22 cellular contexts compared by ENCODE assay signal in genomic region chr9:35571113-35571512, GRCh38. TPM values are rescaled to one million over a fixed set of nuclear protein-coding genes. Genes with fewer than 3 reads are reported as not detected.
DNase-seq lines count a peak whose midpoint lies in the region; ATAC-seq, FAIRE-seq and TF ChIP-seq lines count a peak whose summit lies in the region.
"Had no signal": no experiment of that assay in that cellular context is flagged by ENCODE, and none has a peak within 500 bp of the region (broad histone marks: within the 10 kb centered on the region; RNA-seq: fewer than 3 reads in every experiment).

No MANE protein-coding gene starts in this region.

- TF ChIP-seq CTCF in K562 (IDR thresholded peaks at IDR 0.05 in 2 of 3, conservative IDR thresholded peaks at IDR 0.05 in 1 of 3; ENCODE audit: insufficient read depth in 2 of 3, low read depth in 1 of 3, low read length in 3 of 3): no peak

- TF ChIP-seq RAD21 in K562 (CRISPR knock-in tag; conservative IDR thresholded peaks at IDR 0.05 in 1 of 2, IDR thresholded peaks at IDR 0.05 in 1 of 2): no peak

- H3K27me3 Mint-ChIP-seq in activated naive CD4-positive, alpha-beta T cell treated with anti-CD3 and anti-CD28 coated beads, Interleukin-2, amount 10 ng/mL, durations not matched to agents 7 days and 5 days: no peaks in the 10 kb centered on the region
- no peaks in the 10 kb centered on the region for H3K27me3 Mint-ChIP-seq in T-cell
- no peaks in the 10 kb centered on the region for H3K27me3 Mint-ChIP-seq in stimulated activated naive CD8-positive, alpha-beta T cell treated with anti-CD3 and anti-CD28 coated beads, Interleukin-15, Interleukin-2, amounts not matched to agents 100 ng/mL and 50 ng/mL, for 24 hours

- no TSS peak for BruUV-seq in K562 (replicated peaks; lab: Mats Ljungman, UMichigan)

- H3K27ac ChIP-seq in K562 (ENCODE audit: extremely low read depth, low read depth, low read length): no peak overlapping the region
- H3K27ac ChIP-seq: hepatocyte, parathyroid adenoma, stomach had no signal

- no peak for ATAC-seq in T-cell (replicated peaks in 1 of 4)
- ATAC-seq in K562: no peak
- ATAC-seq in HG03442 (IDR thresholded peaks at IDR 0.05; ENCODE audit: unreplicated experiment): no peak
- no peak for ATAC-seq in GM18519 (IDR thresholded peaks at IDR 0.05; ENCODE audit: low FRiP score, unreplicated experiment)
- ATAC-seq: sciatic nerve had no signal

- no peaks in the 10 kb centered on the region for H3K9me1 ChIP-seq in K562 (ENCODE audit: control insufficient read depth, insufficient read depth, low read length)

- no peaks in the 10 kb centered on the region for H3K36me3 Mint-ChIP-seq in activated naive CD4-positive, alpha-beta T cell treated with anti-CD3 and anti-CD28 coated beads, Interleukin-2, amount 10 ng/mL, durations not matched to agents 7 days and 5 days
- no peaks in the 10 kb centered on the region for H3K36me3 Mint-ChIP-seq in T-cell
- peaks cover 7% of the 10 kb centered on the region for H3K36me3 Mint-ChIP-seq in stimulated activated naive CD8-positive, alpha-beta T cell treated with anti-CD3 and anti-CD28 coated beads, Interleukin-15, Interleukin-2, amounts not matched to agents 100 ng/mL and 50 ng/mL, for 24 hours (ENCODE audit: low read depth)

- intact Hi-C loops in K562 (cut with micrococcal nuclease): no loop called here

- in situ Hi-C loops in K562 (cut with MboI): loop anchor here (25.0 kb wide), 1 partner anchor 684 kb away; a partner anchor contains a TSS

- H4K20me1 ChIP-seq in K562 (replicated peaks; ENCODE audit: control insufficient read depth, insufficient read depth, low read length): no peaks in the 10 kb centered on the region

- H3K27ac Mint-ChIP-seq in activated naive CD4-positive, alpha-beta T cell treated with anti-CD3 and anti-CD28 coated beads, Interleukin-2, amount 10 ng/mL, durations not matched to agents 7 days and 5 days: peak overlapping the region; percentile 86
- H3K27ac Mint-ChIP-seq in T-cell: peak overlapping the region; percentile 64 to 71
- peak overlapping the region; percentile 95 for H3K27ac Mint-ChIP-seq in stimulated activated naive CD8-positive, alpha-beta T cell treated with anti-CD3 and anti-CD28 coated beads, Interleukin-15, Interleukin-2, amounts not matched to agents 100 ng/mL and 50 ng/mL, for 24 hours

- H3K4me3 Mint-ChIP-seq in activated naive CD4-positive, alpha-beta T cell treated with anti-CD3 and anti-CD28 coated beads, Interleukin-2, amount 10 ng/mL, durations not matched to agents 7 days and 5 days: no peak overlapping the region
- H3K4me3 Mint-ChIP-seq in T-cell: no peak overlapping the region
- peak overlapping the region; percentile 49 for H3K4me3 Mint-ChIP-seq in stimulated activated naive CD8-positive, alpha-beta T cell treated with anti-CD3 and anti-CD28 coated beads, Interleukin-15, Interleukin-2, amounts not matched to agents 100 ng/mL and 50 ng/mL, for 24 hours

- H3K9ac ChIP-seq in K562 (ENCODE audit: insufficient read depth in 1 of 2, low read depth in 2 of 2, low read length in 2 of 2): no peak overlapping the region
- H3K9ac ChIP-seq: parathyroid adenoma had no signal

- H3K4me1 Mint-ChIP-seq in activated naive CD4-positive, alpha-beta T cell treated with anti-CD3 and anti-CD28 coated beads, Interleukin-2, amount 10 ng/mL, durations not matched to agents 7 days and 5 days: peaks cover 24% of the 10 kb centered on the region
- peaks cover 0 to 15% (median 4%) of the 10 kb centered on the region in 3 donors for H3K4me1 Mint-ChIP-seq in T-cell
- peaks cover 45% of the 10 kb centered on the region for H3K4me1 Mint-ChIP-seq in stimulated activated naive CD8-positive, alpha-beta T cell treated with anti-CD3 and anti-CD28 coated beads, Interleukin-15, Interleukin-2, amounts not matched to agents 100 ng/mL and 50 ng/mL, for 24 hours (ENCODE audit: low read depth)

- H3K4me3 ChIP-seq in K562: no peak overlapping the region
- H3K4me3 ChIP-seq: hepatocyte, stomach had no signal

- no peaks in the 10 kb centered on the region for H3K9me3 Mint-ChIP-seq in activated naive CD4-positive, alpha-beta T cell treated with anti-CD3 and anti-CD28 coated beads, Interleukin-2, amount 10 ng/mL, durations not matched to agents 7 days and 5 days
- no peaks in the 10 kb centered on the region for H3K9me3 Mint-ChIP-seq in T-cell
- H3K9me3 Mint-ChIP-seq in stimulated activated naive CD8-positive, alpha-beta T cell treated with anti-CD3 and anti-CD28 coated beads, Interleukin-15, Interleukin-2, amounts not matched to agents 100 ng/mL and 50 ng/mL, for 24 hours: no peaks in the 10 kb centered on the region

- no peaks in the 10 kb centered on the region; a peak in 1 of 5 replicates for H3K4me1 ChIP-seq in K562 (replicated peaks in 1 of 2; ENCODE audit: control insufficient read depth in 2 of 2, insufficient read depth in 2 of 2, low read length in 2 of 2)
- H3K4me1 ChIP-seq: parathyroid adenoma, stomach had no signal

- POLR2A ChIA-PET in T-cell (lab: Charles Lee) (no interaction called here), K562 (lab: Yijun Ruan, JAX) (interaction anchor here (0.6 kb wide), 1 partner anchor 56 kb away, joined by 3 read pairs; no protein-coding TSS in a partner anchor)

- TF ChIP-seq EP300 in K562 (IDR thresholded peaks at IDR 0.05; ENCODE audit: low read length): no peak

- no peaks in the 10 kb centered on the region for H3K36me3 ChIP-seq in K562 (ENCODE audit: control insufficient read depth, insufficient read depth, low read length)
- H3K36me3 ChIP-seq: stomach had no signal

- FAIRE-seq in K562 (lab: Jason Lieb, UNC): no peak
- FAIRE-seq: H54, HTR-8/SVneo had no signal

- no peak for TF ChIP-seq POLR2A in K562 (conservative IDR thresholded peaks at IDR 0.05)

- H3K79me2 ChIP-seq in K562 (ENCODE audit: control insufficient read depth, insufficient read depth, low read length): no peaks in the 10 kb centered on the region
- H3K79me2 ChIP-seq: hepatocyte, parathyroid adenoma had no signal

- 29% methylated on average over 1 of the region's 1 CpG for WGBS in K562 (ENCODE audit: insufficient coverage, low coverage, missing lambda C conversion rate)

- no peak for DNase-seq in activated naive CD4-positive, alpha-beta T cell treated with anti-CD3 and anti-CD28 coated beads, Interleukin-2, amount 10 ng/mL, durations not matched to agents 7 days and 5 days
- DNase-seq in activated naive CD4-positive, alpha-beta T cell treated with Interleukin-2 at 50 U/mL for 16 hours: no peak
- DNase-seq in T-cell (no peak), K562 (ENCODE audit: extremely low read depth in 1 of 4, low spot score in 3 of 4) (no peak), mucosa of gallbladder (ENCODE audit: low spot score) (no peak)
- DNase-seq: foreskin fibroblast, islet precursor cell, Kasumi-1, NCI-H1092 treated with DMSO at 0.1 percent for 48 hours, NCI-H2081 treated with DMSO at 0.1 percent for 48 hours, NCI-H510A, stomach, trophoblast cell had no signal

- no peak overlapping the region for H2AFZ ChIP-seq in K562 (ENCODE audit: low read depth, low read length)
- H2AFZ ChIP-seq: hepatocyte, parathyroid adenoma had no signal

- no peak overlapping the region for H3K4me2 ChIP-seq in K562 (ENCODE audit: insufficient read depth, low read length)
- H3K4me2 ChIP-seq: hepatocyte had no signal

- no peaks in the 10 kb centered on the region for H3K27me3 ChIP-seq in K562 (ENCODE audit: control insufficient read depth in 2 of 2, insufficient read depth in 2 of 2, low read length in 2 of 2)
- H3K27me3 ChIP-seq: hepatocyte, stomach had no signal

- CTCF ChIA-PET in activated naive CD4-positive, alpha-beta T cell treated with anti-CD3 and anti-CD28 coated beads, Interleukin-2, amount 10 ng/mL, durations not matched to agents 7 days and 5 days (lab: Charles Lee): interaction anchor here (1.6 kb wide), 1 partner anchor 17 kb away, joined by 4 read pairs; no protein-coding TSS in a partner anchor
- CTCF ChIA-PET in T-cell (lab: Charles Lee): no interaction called here
- CTCF ChIA-PET in K562 (lab: Yijun Ruan, JAX; ENCODE audit: low intra/inter-chr PET ratio): no interaction called here

- H3K9me3 ChIP-seq in K562 (replicated peaks; ENCODE audit: control insufficient read depth, insufficient read depth, low read depth, low read length): no peaks in the 10 kb centered on the region
- H3K9me3 ChIP-seq: stomach had no signal

RNA-seq across cellular contexts. Expression of gene TESK1, which starts 33.9 kb away (rescaled TPM):
- total RNA-seq in T-cell (10 to 100 TPM; 24.2 to 56.1 (median 47.6) TPM), K562 (2014; rRNA removed) (3.7 and 4.8 TPM in 2 replicates), K562 (2014; rRNA removed; fragmentation: Illumina TruSeq; extraction: Trizol) (1.8 and 2.1 TPM in 2 replicates), K562 (2015; rRNA removed; fragmentation: Illumina TruSeq; extraction: Trizol) (4.1 and 4.3 TPM in 2 replicates), K562 (2021) (7.9 and 10.4 TPM in 2 replicates), mucosa of gallbladder (56.9 TPM)
- total RNA-seq in K562 (2011; cell fraction: chromatin; rRNA removed; ENCODE audit: low replicate concordance): 31.6 and 38.4 TPM in 2 replicates
- 22.0 and 29.9 TPM in 2 replicates for total RNA-seq in K562 (2011; cell fraction: nucleolus; rRNA removed)
- total RNA-seq in K562 (2011; cell fraction: nucleoplasm; rRNA removed): 25.6 and 25.8 TPM in 2 replicates
- polyA plus RNA-seq in K562 (2011; rRNA removed) (5.9 and 6.2 TPM in 2 replicates), K562 (2014; fragmentation: Illumina TruSeq; extraction: Trizol) (6.0 and 7.4 TPM in 2 replicates), K562 (2014; fragmentation: Nextera tagmentation; extraction: Ambion mirVana) (under 1 TPM; 0.07 to 0.21 TPM), K562 (2014; rRNA removed) (5.9 and 8.1 TPM in 2 replicates)
- 5.3 and 8.8 TPM in 2 replicates for polyA plus RNA-seq in K562 (2011; cell fraction: cytosol; rRNA removed)
- 40.2 and 56.0 TPM in 2 replicates for polyA plus RNA-seq in K562 (2011; cell fraction: nucleus; rRNA removed)
- 11.7 and 15.9 TPM in 2 replicates for polyA plus RNA-seq in K562 (2012)
- polyA minus RNA-seq in K562 (2011; rRNA and poly(A)+ RNA removed): 5.2 and 5.7 TPM in 2 replicates
- 4.2 and 8.7 TPM in 2 replicates for polyA minus RNA-seq in K562 (2011; cell fraction: cytosol; rRNA and poly(A)+ RNA removed)
- polyA minus RNA-seq in K562 (2011; cell fraction: nucleus; rRNA and poly(A)+ RNA removed): 12.4 and 17.7 TPM in 2 replicates

RNA-seq across cellular contexts. Expression of gene CD72, which starts 47.1 kb away (rescaled TPM):
- 1 to 10 TPM; 2.5 to 9.2 (median 4.9) TPM for total RNA-seq in T-cell
- total RNA-seq in K562 (2011; cell fraction: chromatin; rRNA removed; ENCODE audit: low replicate concordance): 2.0 and 3.5 TPM in 2 replicates
- total RNA-seq in K562 (2011; cell fraction: nucleolus; rRNA removed): 1.8 and 2.2 TPM in 2 replicates
- total RNA-seq in K562 (2011; cell fraction: nucleoplasm; rRNA removed): 3.8 and 4.7 TPM in 2 replicates
- total RNA-seq in K562 (2014; rRNA removed): 0.33 TPM in 1 of 2 replicates, not detected in the other
- total RNA-seq in K562 (2014; rRNA removed; fragmentation: Illumina TruSeq; extraction: Trizol): 0.29 and 0.41 TPM in 2 replicates
- 0.62 and 0.75 TPM in 2 replicates for total RNA-seq in K562 (2015; rRNA removed; fragmentation: Illumina TruSeq; extraction: Trizol)
- 0.25 and 0.55 TPM in 2 replicates for total RNA-seq in K562 (2021)
- polyA plus RNA-seq in K562 (2011; rRNA removed): 0.78 and 1.7 TPM in 2 replicates
- 1.0 TPM in 2 replicates for polyA plus RNA-seq in K562 (2011; cell fraction: cytosol; rRNA removed)
- 7.0 and 8.5 TPM in 2 replicates for polyA plus RNA-seq in K562 (2011; cell fraction: nucleus; rRNA removed)
- polyA plus RNA-seq in K562 (2012): 0.74 and 0.98 TPM in 2 replicates
- 0.25 and 0.43 TPM in 2 replicates for polyA plus RNA-seq in K562 (2014; fragmentation: Illumina TruSeq; extraction: Trizol)
- under 1 TPM; 0.11 to 0.13 TPM for polyA plus RNA-seq in K562 (2014; fragmentation: Nextera tagmentation; extraction: Ambion mirVana)
- 0.19 and 0.54 TPM in 2 replicates for polyA plus RNA-seq in K562 (2014; rRNA removed)
- polyA minus RNA-seq in K562 (2011; rRNA and poly(A)+ RNA removed): 0.70 and 0.87 TPM in 2 replicates
- not detected in 2 replicates for polyA minus RNA-seq in K562 (2011; cell fraction: cytosol; rRNA and poly(A)+ RNA removed)
- polyA minus RNA-seq in K562 (2011; cell fraction: nucleus; rRNA and poly(A)+ RNA removed): 1.2 and 1.6 TPM in 2 replicates
- total RNA-seq in mucosa of gallbladder: 2.4 TPM
- total RNA-seq: lung microvascular endothelial cell had no signal
